1 cellular context compared by ENCODE assay signal in the genomic region with DNA sequence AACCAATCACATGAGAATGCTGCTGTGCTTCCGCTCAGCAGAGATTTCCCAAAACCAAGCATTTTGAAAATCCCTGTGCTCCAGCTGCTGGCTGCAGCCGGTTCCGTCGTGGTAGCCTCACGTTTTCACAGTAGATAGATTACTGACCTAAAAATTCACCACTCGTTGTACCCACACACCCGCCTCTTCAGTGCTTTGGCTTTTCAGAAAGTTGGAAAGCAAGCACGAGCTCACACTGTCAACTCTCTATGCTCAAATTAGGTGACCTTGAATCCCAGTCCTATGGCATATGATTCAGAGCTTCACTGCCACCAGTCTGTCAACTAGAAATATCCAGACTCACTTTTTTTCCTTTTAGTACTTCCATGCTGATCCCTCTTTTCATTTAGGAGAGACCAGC.
TF ChIP-seq lines count a peak whose summit lies in the region.

No MANE protein-coding gene starts in this region.

TF ChIP-seq in IMR-90, 13 proteins besides CTCF, POLR2A, EP300 and RAD21 (continued from another document):
- TF ChIP-seq RCOR1 (IDR thresholded peaks at IDR 0.05; ENCODE audit: insufficient replicate concordance, low read length), result no peak
- no peak for TF ChIP-seq MAFK (IDR thresholded peaks at IDR 0.05; ENCODE audit: low read depth, low read length)
- no peak for TF ChIP-seq MAZ (IDR thresholded peaks at IDR 0.05; ENCODE audit: borderline replicate concordance, low read depth, low read length)
